ENCODE assay signal across 29 cellular contexts in the genomic region with DNA sequence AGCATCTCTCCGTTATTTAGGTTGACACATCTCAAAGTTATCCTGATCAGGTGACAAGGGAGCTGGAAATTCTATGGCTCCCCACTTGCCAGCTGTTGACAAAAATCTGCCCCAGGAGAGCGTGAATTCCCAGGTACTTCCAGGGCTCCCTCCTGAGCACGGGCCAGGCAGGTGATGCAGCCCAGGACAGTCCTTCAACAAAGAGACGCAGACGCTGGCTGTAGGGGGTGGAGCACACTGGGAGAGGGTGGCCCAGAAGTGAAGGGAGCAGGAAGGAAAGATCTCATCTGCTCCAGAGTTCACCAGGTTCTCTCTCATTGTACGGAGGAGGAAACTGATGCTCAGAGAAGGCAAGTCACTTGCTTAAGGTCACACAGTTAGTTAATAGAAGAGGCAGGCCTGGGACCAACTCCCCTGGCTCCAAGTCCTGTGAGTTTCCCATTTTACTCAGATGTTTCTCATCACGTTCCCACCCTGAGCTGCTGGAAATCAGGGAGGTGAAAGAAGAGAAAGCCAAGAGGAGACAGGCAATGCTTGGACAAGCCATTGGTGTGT. TPM values are rescaled to one million over a fixed set of nuclear protein-coding genes. Genes with fewer than 3 reads are reported as not detected.
DNase-seq lines count a peak whose midpoint lies in the region; ATAC-seq and TF ChIP-seq lines count a peak whose summit lies in the region.
"Had no signal": no experiment of that assay in that cellular context is flagged by ENCODE, and none has a peak within 500 bp of the region (broad histone marks: within the 10 kb centered on the region; RNA-seq: fewer than 3 reads in every experiment).

No MANE protein-coding gene starts in this region.

- H3K27me3 Mint-ChIP-seq in brain, result peaks cover 4% of the 10 kb centered on the region
- no peaks in the 10 kb centered on the region for H3K27me3 Mint-ChIP-seq in mesothelial cell of epicardium (ENCODE audit: low read depth)
- H3K27me3 Mint-ChIP-seq in CD8-positive, alpha-beta memory T cell, result peaks cover 8 to 25% of the 10 kb centered on the region in 2 donors
- H3K27me3 Mint-ChIP-seq: activated T-helper 17 cell treated with anti-CD3 and anti-CD28 coated beads, Interleukin-2, amount 50 U/mL, for 72 hours had no signal

- H3K27ac ChIP-seq in CD8-positive, alpha-beta memory T cell (ENCODE audit: low read depth, low read length), result no peak overlapping the region
- H3K27ac ChIP-seq: body of pancreas, hepatocyte, parathyroid adenoma, Peyer's patch, right atrium auricular region, thoracic aorta had no signal

- no peak for ATAC-seq in Right ventricle myocardium inferior
- ATAC-seq: activated CD8-positive, alpha-beta T cell treated with anti-CD3 and anti-CD28 coated beads, Interleukin-2, amount 10 ng/mL, durations not matched to agents 7 days and 5 days; activated T-helper 17 cell treated with anti-CD3 and anti-CD28 coated beads, Interleukin-2, amount 50 U/mL, for 72 hours; body of pancreas; CD8-positive, alpha-beta T cell; stimulated activated naive CD8-positive, alpha-beta T cell treated with anti-CD3 and anti-CD28 coated beads, Interleukin-15, Interleukin-2, amounts not matched to agents 100 U/mL and 50 U/mL, for 24 hours had no signal

- no peaks in the 10 kb centered on the region for H3K36me3 ChIP-seq in CD8-positive, alpha-beta memory T cell (ENCODE audit: insufficient read depth, low read length)
- H3K36me3 ChIP-seq: HAP-1, Peyer's patch, right atrium auricular region, thoracic aorta had no signal

- CTCF ChIA-PET in CD8-positive, alpha-beta memory T cell (lab: Charles Lee), result no interaction called here

- H3K9me3 Mint-ChIP-seq in brain (peaks cover 0 to 7% (median 3%) of the 10 kb centered on the region in 5 experiments), mesothelial cell of epicardium (no peaks in the 10 kb centered on the region)
- no peaks in the 10 kb centered on the region for H3K9me3 Mint-ChIP-seq in CD8-positive, alpha-beta memory T cell
- H3K9me3 Mint-ChIP-seq: activated naive CD4-positive, alpha-beta T cell treated with anti-CD3 and anti-CD28 coated beads, Interleukin-2, amount 10 ng/mL, durations not matched to agents 7 days and 5 days; activated T-helper 17 cell treated with anti-CD3 and anti-CD28 coated beads, Interleukin-2, amount 50 U/mL, for 72 hours; CD8-positive, alpha-beta T cell; immature natural killer cell; memory B cell; neural crest cell; T-helper 2 cell treated with Interferon-gamma antibody and Interleukin-4, amounts not matched to agents 5 μg/mL and 100 μg/mL, for 36 hours had no signal

- no peak overlapping the region for H3K4me3 ChIP-seq in CD8-positive, alpha-beta memory T cell (ENCODE audit: low read length)
- H3K4me3 ChIP-seq: body of pancreas, HAP-1, hepatocyte, Peyer's patch, right atrium auricular region, thoracic aorta had no signal

- intact Hi-C loops in cardiac septum (cut with DNase I), result no loop called here
- intact Hi-C loops in Right ventricle myocardium inferior (cut with DNase I), result no loop called here

- H3K27ac Mint-ChIP-seq in brain (peak overlapping the region in 4 of 5 experiments; percentile 19 to 95 (median 27)), mesothelial cell of epicardium (no peak overlapping the region)
- H3K27ac Mint-ChIP-seq in CD8-positive, alpha-beta memory T cell, result no peak overlapping the region
- H3K27ac Mint-ChIP-seq: activated CD8-positive, alpha-beta T cell treated with anti-CD3 and anti-CD28 coated beads, Interleukin-2, amount 10 ng/mL, durations not matched to agents 7 days and 5 days; activated naive CD4-positive, alpha-beta T cell treated with anti-CD3 and anti-CD28 coated beads, Interleukin-2, amount 10 ng/mL, durations not matched to agents 7 days and 5 days; activated T-helper 17 cell treated with anti-CD3 and anti-CD28 coated beads, Interleukin-2, amount 50 U/mL, for 72 hours; CD8-positive, alpha-beta T cell; immature natural killer cell; memory B cell; T-helper 2 cell treated with Interferon-gamma antibody and Interleukin-4, amounts not matched to agents 5 μg/mL and 100 μg/mL, for 36 hours had no signal

- POLR2A ChIA-PET in CD8-positive, alpha-beta memory T cell (lab: Charles Lee), result no interaction called here

- no peaks in the 10 kb centered on the region for H3K4me1 ChIP-seq in CD8-positive, alpha-beta memory T cell (ENCODE audit: insufficient read depth, low read length)
- H3K4me1 ChIP-seq: HAP-1, parathyroid adenoma had no signal

- no peaks in the 10 kb centered on the region for H3K9me3 ChIP-seq in CD8-positive, alpha-beta memory T cell (ENCODE audit: low read length)
- H3K9me3 ChIP-seq: body of pancreas, HAP-1, Peyer's patch, right atrium auricular region, thoracic aorta had no signal

- H3K36me3 Mint-ChIP-seq in brain (no peaks in the 10 kb centered on the region), mesothelial cell of epicardium (no peaks in the 10 kb centered on the region)
- H3K36me3 Mint-ChIP-seq in CD8-positive, alpha-beta memory T cell, result no peaks in the 10 kb centered on the region
- H3K36me3 Mint-ChIP-seq: activated naive CD4-positive, alpha-beta T cell treated with anti-CD3 and anti-CD28 coated beads, Interleukin-2, amount 10 ng/mL, durations not matched to agents 7 days and 5 days; CD8-positive, alpha-beta T cell; immature natural killer cell; memory B cell had no signal

- H3K4me1 Mint-ChIP-seq in brain (peaks cover 45% of the 10 kb centered on the region), mesothelial cell of epicardium (peaks cover 28% of the 10 kb centered on the region)
- H3K4me1 Mint-ChIP-seq in CD8-positive, alpha-beta memory T cell, result no peaks in the 10 kb centered on the region
- H3K4me1 Mint-ChIP-seq: activated naive CD4-positive, alpha-beta T cell treated with anti-CD3 and anti-CD28 coated beads, Interleukin-2, amount 10 ng/mL, durations not matched to agents 7 days and 5 days; activated T-helper 17 cell treated with anti-CD3 and anti-CD28 coated beads, Interleukin-2, amount 50 U/mL, for 72 hours; immature natural killer cell; memory B cell had no signal

- TF ChIP-seq CTCF in brain (conservative IDR thresholded peaks at IDR 0.05) (no peak), mesothelial cell of epicardium (IDR thresholded peaks at IDR 0.05; ENCODE audit: unreplicated experiment) (no peak)

- H3K4me3 Mint-ChIP-seq in brain (no peak overlapping the region), mesothelial cell of epicardium (no peak overlapping the region)
- no peak overlapping the region for H3K4me3 Mint-ChIP-seq in CD8-positive, alpha-beta memory T cell
- H3K4me3 Mint-ChIP-seq: activated CD8-positive, alpha-beta T cell treated with anti-CD3 and anti-CD28 coated beads, Interleukin-2, amount 10 ng/mL, durations not matched to agents 7 days and 5 days; activated naive CD4-positive, alpha-beta T cell treated with anti-CD3 and anti-CD28 coated beads, Interleukin-2, amount 10 ng/mL, durations not matched to agents 7 days and 5 days; activated T-helper 17 cell treated with anti-CD3 and anti-CD28 coated beads, Interleukin-2, amount 50 U/mL, for 72 hours; CD8-positive, alpha-beta T cell; immature natural killer cell; memory B cell; neural crest cell; T-helper 2 cell treated with Interferon-gamma antibody and Interleukin-4, amounts not matched to agents 5 μg/mL and 100 μg/mL, for 36 hours had no signal

- no peaks in the 10 kb centered on the region for H3K27me3 ChIP-seq in CD8-positive, alpha-beta memory T cell (ENCODE audit: insufficient read depth, low read length, poor library complexity, severe bottlenecking)
- H3K27me3 ChIP-seq: body of pancreas, hepatocyte, Peyer's patch, right atrium auricular region had no signal

- peak; percentile 39 for DNase-seq in cardiac septum (ENCODE audit: low spot score)
- DNase-seq in Right ventricle myocardium inferior (ENCODE audit: missing footprints), result no peak
- DNase-seq in iPS-NIHi7 (ENCODE audit: extremely low spot score), result peak; percentile 37
- DNase-seq in HK-2 (ENCODE audit: unreplicated experiment), result no peak
- no peak for DNase-seq in mesothelial cell of epicardium (ENCODE audit: low spot score in 2 of 2, unreplicated experiment in 2 of 2)
- DNase-seq in CD8-positive, alpha-beta memory T cell, result no peak
- DNase-seq: activated CD4-positive, alpha-beta T cell treated with anti-CD3 and anti-CD28 coated beads for 4 hours; activated CD8-positive, alpha-beta T cell treated with anti-CD3 and anti-CD28 coated beads, Interleukin-2, amount 10 ng/mL, durations not matched to agents 7 days and 5 days; activated naive CD4-positive, alpha-beta T cell treated with anti-CD3 and anti-CD28 coated beads, Interleukin-2, amount 10 ng/mL, durations not matched to agents 7 days and 5 days; body of pancreas; CD8-positive, alpha-beta T cell; EL; immature natural killer cell; MV-4-11; NCI-H1694; NCI-H2227 treated with DMSO at 0.1 percent for 48 hours; Peyer's patch; stimulated activated CD4-positive, alpha-beta T cell treated with anti-CD3 and anti-CD28 coated beads, Interleukin-1b, Interleukin-23, amount 100 ng/mL, for 48 hours; stimulated activated naive CD8-positive, alpha-beta T cell treated with anti-CD3 and anti-CD28 coated beads, Interleukin-15, Interleukin-2, amounts not matched to agents 100 U/mL and 50 U/mL, for 24 hours had no signal

RNA-seq across cellular contexts. Expression of a gene that starts 41.0 kb away (rescaled TPM):
- 24.4 TPM for total RNA-seq in cardiac septum
- total RNA-seq in Right ventricle myocardium inferior, result 18.1 TPM
- 11.4 TPM for polyA plus RNA-seq in brain (ENCODE audit: insufficient read depth, low read depth, low replicate concordance)
- total RNA-seq in mesothelial cell of epicardium, result 26.2 to 27.6 TPM (median 26.3 TPM) in 3 replicates
- under 1 TPM; 0.07 TPM for total RNA-seq in CD8-positive, alpha-beta memory T cell
- not detected for polyA plus RNA-seq in CD8-positive, alpha-beta memory T cell
- total RNA-seq: activated CD8-positive, alpha-beta T cell treated with anti-CD3 and anti-CD28 coated beads, Interleukin-2, amount 10 ng/mL, durations not matched to agents 7 days and 5 days; CD8-positive, alpha-beta T cell had no signal
- polyA plus RNA-seq: immature natural killer cell had no signal

Comparison
In these comparisons a context has a peak if more than half of its experiments do, and no peak if none do; other contexts are left out.
1. DNase-seq: peak in cardiac septum (single experiment) and iPS-NIHi7 (single experiment); none in Right ventricle myocardium inferior (single experiment), HK-2 (single experiment), mesothelial cell of epicardium (0 of 2) and CD8-positive, alpha-beta memory T cell (0 of 5).
2. H3K27ac Mint-ChIP-seq: peak in brain (4 of 5); none in mesothelial cell of epicardium (single experiment) and CD8-positive, alpha-beta memory T cell (0 of 8).
3. RNA of a gene that starts 41.0 kb away (total RNA-seq): 26.2 to 27.6 TPM in mesothelial cell of epicardium, 24.4 TPM in cardiac septum (single experiment) and 18.1 TPM in Right ventricle myocardium inferior (single experiment); 0.07 TPM in CD8-positive, alpha-beta memory T cell; every median in the first group is over 10 times any median in the second.